In genomic region chr13:49933511-49933910, GRCh38 we compare ENCODE assay signal across 16 cellular contexts.
"Had no signal": no experiment of that assay in that cellular context is flagged by ENCODE, and none has a peak within 500 bp of the region (broad histone marks: within the 10 kb centered on the region; RNA-seq: fewer than 3 reads in every experiment).

No MANE protein-coding gene starts in this region.

- H3K27ac Mint-ChIP-seq: activated CD4-positive, alpha-beta memory T cell treated with anti-CD3 and anti-CD28 coated beads, Interleukin-2, amount 10 ng/mL, durations not matched to agents 7 days and 5 days; activated CD4-positive, alpha-beta T cell treated with anti-CD3 and anti-CD28 coated beads for 36 hours; activated T-cell treated with anti-CD3 and anti-CD28 coated beads, Interleukin-2, amount 50 U/mL, for 24 hours; T-helper 17 cell had no signal

- DNase-seq: activated CD4-positive, alpha-beta memory T cell treated with anti-CD3 and anti-CD28 coated beads, Interleukin-2, amount 10 ng/mL, durations not matched to agents 7 days and 5 days; activated CD4-positive, alpha-beta T cell treated with anti-CD3 and anti-CD28 coated beads for 36 hours; activated effector memory CD4-positive, alpha-beta T cell treated with Interleukin-2 at 50 U/mL for 16 hours; activated naive CD4-positive, alpha-beta T cell treated with anti-CD3 and anti-CD28 coated beads, Interleukin-2, amount 50 U/mL, for 16 hours; activated T-cell treated with anti-CD3 and anti-CD28 coated beads, Interleukin-2, amount 50 U/mL, for 24 hours; foreskin keratinocyte; glutamatergic neuron; midbrain; pancreas; stimulated activated CD4-positive, alpha-beta T cell treated with anti-CD3 and anti-CD28 coated beads, Interleukin-2, amount 100 ng/mL, for 48 hours; stimulated activated naive CD4-positive, alpha-beta T cell; T-helper 17 cell had no signal

- H3K27me3 Mint-ChIP-seq: activated CD4-positive, alpha-beta T cell treated with anti-CD3 and anti-CD28 coated beads for 36 hours; activated T-cell treated with anti-CD3 and anti-CD28 coated beads, Interleukin-2, amount 50 U/mL, for 24 hours; central memory CD8-positive, alpha-beta T cell; T-helper 17 cell had no signal

- H3K27ac ChIP-seq: coronary artery, foreskin keratinocyte, pancreas, tibial nerve had no signal

- H3K36me3 ChIP-seq: pancreas had no signal

- H3K4me3 ChIP-seq: coronary artery, pancreas, tibial nerve had no signal

- H3K9me3 ChIP-seq: pancreas, tibial nerve had no signal

- H3K27me3 ChIP-seq: foreskin keratinocyte, pancreas, tibial nerve had no signal

- H3K4me3 Mint-ChIP-seq: activated CD4-positive, alpha-beta memory T cell treated with anti-CD3 and anti-CD28 coated beads, Interleukin-2, amount 10 ng/mL, durations not matched to agents 7 days and 5 days; activated CD4-positive, alpha-beta T cell treated with anti-CD3 and anti-CD28 coated beads for 36 hours; activated T-cell treated with anti-CD3 and anti-CD28 coated beads, Interleukin-2, amount 50 U/mL, for 24 hours; central memory CD8-positive, alpha-beta T cell; T-helper 17 cell had no signal

- H3K9me3 Mint-ChIP-seq: activated CD4-positive, alpha-beta memory T cell treated with anti-CD3 and anti-CD28 coated beads, Interleukin-2, amount 10 ng/mL, durations not matched to agents 7 days and 5 days; activated T-cell treated with anti-CD3 and anti-CD28 coated beads, Interleukin-2, amount 50 U/mL, for 24 hours; central memory CD8-positive, alpha-beta T cell had no signal

- ATAC-seq: activated CD4-positive, alpha-beta T cell treated with anti-CD3 and anti-CD28 coated beads for 36 hours; esophagus mucosa; foreskin keratinocyte; pancreas; T-helper 17 cell had no signal
